Comparison of ENCODE assay signal across 1 cellular context in genomic region chr19:1076046-1076386, GRCh38.
TF ChIP-seq lines count a peak whose summit lies in the region.

No MANE protein-coding gene starts in this region.

TF ChIP-seq in HepG2, 621 proteins besides CTCF, POLR2A, EP300 and RAD21:
- TF ChIP-seq ZNF788 (CRISPR knock-in tag; IDR thresholded peaks at IDR 0.05; ENCODE audit: borderline replicate concordance) (0 out of 2 replicates have a peak, but pooled peaks have one; percentile 7), HOXA7 (CRISPR knock-in tag; IDR thresholded peaks at IDR 0.05) (no peak), HMGXB4 (CRISPR knock-in tag; IDR thresholded peaks at IDR 0.05; ENCODE audit: borderline replicate concordance in 1 of 2, low read depth in 1 of 2) (0 out of 4 replicates have a peak, but pooled peaks of 1 of the 2 experiments have one; percentile 31), HNF1B (CRISPR knock-in tag; IDR thresholded peaks at IDR 0.05) (no peak)
